Comparison of ENCODE assay signal across 8 cellular contexts in the genomic region with DNA sequence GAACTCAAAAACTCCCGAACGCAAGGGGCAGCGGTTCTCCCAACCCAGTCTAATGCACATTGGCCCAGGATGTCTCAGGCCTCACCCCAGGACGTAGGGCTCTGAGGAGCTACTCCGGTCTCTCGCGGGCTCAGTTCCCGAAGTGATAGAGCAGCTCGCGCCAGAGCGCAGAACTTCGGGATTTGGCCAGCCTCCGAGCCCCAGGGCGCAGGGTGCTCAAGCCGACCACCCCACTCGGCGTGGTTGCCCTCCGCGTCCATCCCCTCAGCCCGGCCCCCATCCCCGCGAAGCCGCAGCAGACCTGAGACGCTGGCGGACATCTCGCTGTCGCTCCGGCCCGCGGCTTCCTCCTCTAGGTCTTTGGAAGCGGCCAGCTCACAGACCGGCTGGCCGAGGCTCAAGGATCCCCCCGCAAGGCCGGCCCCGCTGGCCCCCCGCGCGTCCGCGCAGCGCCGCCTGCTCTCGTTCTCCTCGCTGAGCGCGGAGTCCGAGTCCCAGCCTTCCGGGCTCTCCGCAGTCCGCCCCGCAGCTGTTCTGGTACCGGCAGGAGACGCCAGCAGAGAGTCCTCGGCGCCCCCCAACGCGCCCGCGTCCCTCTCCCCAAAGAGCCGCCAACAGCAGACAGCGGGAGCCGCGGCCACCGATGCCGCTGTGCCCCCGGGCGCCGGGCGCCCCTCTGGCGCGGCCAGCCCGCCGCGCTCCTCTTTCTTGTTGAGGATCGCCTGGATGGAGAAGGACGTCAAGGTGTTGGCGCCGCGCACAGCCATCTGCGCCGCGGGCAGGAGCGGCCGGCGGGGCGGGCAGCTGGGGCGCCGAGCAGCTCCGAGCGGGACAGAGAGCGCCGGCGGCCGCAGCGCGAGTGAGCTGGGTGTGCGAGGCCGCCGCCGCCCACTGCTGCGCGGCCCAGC. TPM values are rescaled to one million over a fixed set of nuclear protein-coding genes. Genes with fewer than 3 reads are reported as not detected.
DNase-seq lines count a peak whose midpoint lies in the region; ATAC-seq, FAIRE-seq and TF ChIP-seq lines count a peak whose summit lies in the region.

TSS of gene NKX3-2 (minus strand) at position 861 of the 908 bp plus-strand sequence. CDS start at position 767, 94 bp downstream.

- intact Hi-C loops in kidney (cut with DNase I): loop anchor here (10.0 kb wide), 1 partner anchor 689 kb away; no protein-coding TSS in a partner anchor

- ATAC-seq in GM21576 (IDR thresholded peaks at IDR 0.05; ENCODE audit: unreplicated experiment) (no peak), GM21526 (IDR thresholded peaks at IDR 0.05; ENCODE audit: low FRiP score, unreplicated experiment) (no peak)

- FAIRE-seq in kidney (lab: Jason Lieb, UNC): no peak

- H3K27ac ChIP-seq in kidney (ENCODE audit: low read depth in 2 of 2, low read length in 2 of 2) (no peak within 1 kb of the TSS), stomach smooth muscle (ENCODE audit: low read length) (peak within 1 kb of the TSS; percentile 87)

- in situ Hi-C loops in astrocyte of the cerebellum (cut with HindIII; ENCODE audit: low sequenced_read_pairs): no loop called here

- no peak within 1 kb of the TSS for H3K9ac ChIP-seq in kidney (ENCODE audit: low read length in 2 of 2)
- peak within 1 kb of the TSS; percentile 83 to 84 for H3K9ac ChIP-seq in stomach smooth muscle (ENCODE audit: low read length in 2 of 2)

- H3K4me3 ChIP-seq in astrocyte of the cerebellum (ENCODE audit: low read depth, low read length) (peak within 1 kb of the TSS; percentile 48), kidney (ENCODE audit: low read length in 2 of 2) (peak within 1 kb of the TSS; percentile 43 to 51), stomach smooth muscle (ENCODE audit: low read length in 2 of 2) (peak within 1 kb of the TSS; percentile 83 to 89)

- DNase-seq in COR-L47 (lab: John Stamatoyannopoulos, UW): peak; percentile 23
- peak; percentile 11 for DNase-seq in HT-29 (ENCODE audit: low spot score)
- DNase-seq in astrocyte of the cerebellum (ENCODE audit: low read depth): no peak
- DNase-seq in kidney: peak; percentile 70
- no peak for DNase-seq in C1 segment of cervical spinal cord (lab: John Stamatoyannopoulos, UW)

- H3K27me3 ChIP-seq in stomach smooth muscle (ENCODE audit: control insufficient read depth in 1 of 2, insufficient read depth in 2 of 2, low read length in 2 of 2): peaks cover 0 to 16% of the 10 kb centered on the region in 2 donors

- H3K4me1 ChIP-seq in kidney (ENCODE audit: control insufficient read depth in 1 of 2, insufficient read depth in 1 of 2, low read depth in 1 of 2, low read length in 2 of 2) (peaks cover 5 to 19% of the 10 kb centered on the region in 2 donors), stomach smooth muscle (ENCODE audit: control insufficient read depth, insufficient read depth, low read length) (peaks cover 50% of the 10 kb centered on the region)

- no peak for TF ChIP-seq CTCF in astrocyte of the cerebellum (IDR thresholded peaks at IDR 0.05; ENCODE audit: low read depth, low read length, missing control alignments)
- no peak for TF ChIP-seq CTCF in kidney (IDR thresholded peaks at IDR 0.05; ENCODE audit: borderline replicate concordance, extremely low read depth, insufficient read depth)

- H3K36me3 ChIP-seq in kidney (ENCODE audit: control insufficient read depth in 1 of 2, insufficient read depth in 2 of 2, low read length in 2 of 2) (no peaks in the 10 kb centered on the region), stomach smooth muscle (ENCODE audit: control insufficient read depth in 2 of 2, insufficient read depth in 2 of 2, low read length in 2 of 2) (no peaks in the 10 kb centered on the region)

- peaks cover 0 to 4% of the 10 kb centered on the region in 2 donors for H3K9me3 ChIP-seq in kidney (ENCODE audit: control insufficient read depth in 1 of 2, low read length in 2 of 2)
- no peaks in the 10 kb centered on the region for H3K9me3 ChIP-seq in stomach smooth muscle (ENCODE audit: control insufficient read depth in 2 of 2, low read length in 2 of 2)

RNA-seq across cellular contexts. Expression of gene NKX3-2, which starts in this region (rescaled TPM):
- total RNA-seq in HT-29 (2014; rRNA removed; shearing (Covaris generic)): 0.05 TPM in 1 of 2 replicates, not detected in the other
- total RNA-seq in kidney: not detected
- 0.17 TPM for polyA plus RNA-seq in kidney (ENCODE audit: insufficient read depth, low read depth, low replicate concordance)

Comparison
In these comparisons a context has a peak if more than half of its experiments do, and no peak if none do; other contexts are left out.
1. Peak in DNase-seq in HT-29; RNA of the gene not detected or under 1 TPM.
2. Peak in DNase-seq and H3K4me3 ChIP-seq in kidney; RNA of the gene not detected or under 1 TPM.
3. H3K9ac ChIP-seq: peak in stomach smooth muscle (2 of 2); none in kidney (0 of 2).
4. Peak in every context shown above with its lines, with median percentiles within 50 percentile points of each other: H3K4me3 ChIP-seq.